ENCODE assay signal across 18 cellular contexts in the genomic region with DNA sequence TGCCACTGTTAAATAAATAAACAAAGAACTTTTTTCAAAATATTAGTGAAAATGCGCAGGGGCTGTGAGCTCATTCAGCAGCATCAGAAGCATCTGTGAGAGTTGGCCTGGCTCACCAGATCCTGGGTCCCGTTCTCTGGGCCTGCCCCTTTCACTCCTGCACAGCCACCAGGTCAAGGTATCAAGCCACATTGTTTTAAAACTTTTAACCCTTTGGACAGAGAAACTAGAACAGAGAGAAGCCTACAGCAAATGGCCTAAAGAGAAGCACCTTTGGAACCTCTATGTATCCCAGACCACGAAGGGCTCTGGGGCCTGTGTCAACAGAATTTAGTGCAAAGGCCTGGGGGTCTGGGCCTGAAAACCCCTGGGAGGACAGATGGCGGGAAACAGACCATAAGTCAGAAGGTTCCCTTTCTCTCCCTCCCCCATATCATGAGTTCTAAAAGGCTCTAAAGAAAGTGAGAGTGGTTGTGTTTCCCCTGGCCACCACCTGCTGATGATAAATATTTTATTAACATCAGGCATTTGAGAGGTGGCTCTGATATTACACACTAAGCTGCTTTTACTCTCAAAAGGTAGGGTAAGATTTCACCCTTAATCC. TPM values are rescaled to one million over a fixed set of nuclear protein-coding genes. Genes with fewer than 3 reads are reported as not detected.
DNase-seq lines count a peak whose midpoint lies in the region; ATAC-seq and TF ChIP-seq lines count a peak whose summit lies in the region.
"Had no signal": no experiment of that assay in that cellular context is flagged by ENCODE, and none has a peak within 500 bp of the region (broad histone marks: within the 10 kb centered on the region; RNA-seq: fewer than 3 reads in every experiment).

No MANE protein-coding gene starts in this region.

- H3K9me3 Mint-ChIP-seq in GM23338, result no peaks in the 10 kb centered on the region
- no peaks in the 10 kb centered on the region for H3K9me3 Mint-ChIP-seq in WTC11
- H3K9me3 Mint-ChIP-seq in nephron progenitor cell, result no peaks in the 10 kb centered on the region
- H3K9me3 Mint-ChIP-seq: stimulated activated naive CD8-positive, alpha-beta T cell treated with anti-CD3 and anti-CD28 coated beads, Interleukin-15, amount 100 ng/mL, for 72 hours; T-helper 2 cell treated with Interferon-gamma antibody and Interleukin-4, amounts not matched to agents 5 μg/mL and 100 μg/mL, for 36 hours had no signal

- H3K9me2 ChIP-seq in GM23338 (ENCODE audit: insufficient read depth), result no peaks in the 10 kb centered on the region

- peaks cover 19% of the 10 kb centered on the region for H4K20me1 ChIP-seq in GM23338 (replicated peaks; ENCODE audit: insufficient read depth)

- H3F3A ChIP-seq in GM23338 (replicated peaks; ENCODE audit: low read depth), result no peaks in the 10 kb centered on the region; the same call in 1 of the 2 replicates

- peaks cover 46% of the 10 kb centered on the region for H3K4me1 ChIP-seq in GM23338 (ENCODE audit: insufficient read depth)

- H3K27ac ChIP-seq in GM23338 (ENCODE audit: low read depth), result peak overlapping the region; percentile 59; the same call in 1 of the 2 replicates
- H3K27ac ChIP-seq: coronary artery, transverse colon had no signal

- TF ChIP-seq CTCF in GM13976 (IDR thresholded peaks at IDR 0.05; ENCODE audit: borderline replicate concordance, control extremely low read depth, extremely low read depth, insufficient read depth, missing control alignments), result no peak
- TF ChIP-seq CTCF in GM23338 (conservative IDR thresholded peaks at IDR 0.05; ENCODE audit: low read depth in 2 of 2), result no peak
- TF ChIP-seq CTCF in WTC11 (IDR thresholded peaks at IDR 0.05), result no peak
- TF ChIP-seq CTCF in nephron progenitor cell (IDR thresholded peaks at IDR 0.05), result no peak

- POLR2A ChIA-PET in WTC11 (lab: Charles Lee), result interaction anchor here (0.5 to 1.4 kb wide), 2 partner anchors 16 to 47 kb away, joined by 3 to 10 read pairs; no protein-coding TSS in a partner anchor

- no peaks in the 10 kb centered on the region for H3K36me3 ChIP-seq in GM23338 (ENCODE audit: insufficient read depth)
- H3K36me3 ChIP-seq: transverse colon had no signal

- H3K27me3 ChIP-seq in GM23338 (ENCODE audit: insufficient read depth), result no peaks in the 10 kb centered on the region
- H3K27me3 ChIP-seq: transverse colon had no signal

- in situ Hi-C loops in GM13976 (cut with MboI; ENCODE audit: low sequenced_read_pairs, unreplicated experiment), result no loop called here

- ATAC-seq in GM23338 (peak; percentile 9; the same call in 1 of the 3 replicates), WTC11 (no peak)

- H3K4me1 Mint-ChIP-seq in GM23338 (peaks cover 41% of the 10 kb centered on the region), WTC11 (peaks cover 41% of the 10 kb centered on the region), nephron progenitor cell (peaks cover 9% of the 10 kb centered on the region)

- DNase-seq in GM13976 (ENCODE audit: low spot score) (peak; percentile 43), GM23338 (ENCODE audit: low spot score) (no peak), WTC11 (ENCODE audit: low spot score) (no peak), nephron progenitor cell (no peak), NOMO-1 (lab: John Stamatoyannopoulos, UW; ENCODE audit: unreplicated experiment in 2 of 2) (no peak), NCI-H2107 (lab: John Stamatoyannopoulos, UW) (no peak), HCEC 1CT (no peak)
- DNase-seq: activated CD4-positive, alpha-beta T cell treated with anti-CD3 and anti-CD28 coated beads, Interleukin-2, amount 50 U/mL, for 4 hours; activated gamma-delta T cell treated with Interleukin-2 at 50 U/mL for 16 hours; DMS79; KG1; NCI-H1092 treated with DMSO at 0.1 percent for 48 hours; NCI-H526; stimulated activated CD4-positive, alpha-beta T cell treated with anti-CD3 and anti-CD28 coated beads, Interleukin-4, amount 100 ng/mL, for 4 hours; stimulated activated naive CD8-positive, alpha-beta T cell treated with anti-CD3 and anti-CD28 coated beads, Interleukin-15, amount 100 ng/mL, for 72 hours; transverse colon had no signal

- no peak overlapping the region for H3K4me3 Mint-ChIP-seq in GM23338
- H3K4me3 Mint-ChIP-seq in WTC11, result no peak overlapping the region
- no peak overlapping the region for H3K4me3 Mint-ChIP-seq in nephron progenitor cell
- H3K4me3 Mint-ChIP-seq: stimulated activated naive CD8-positive, alpha-beta T cell treated with anti-CD3 and anti-CD28 coated beads, Interleukin-15, amount 100 ng/mL, for 72 hours; T-helper 2 cell treated with Interferon-gamma antibody and Interleukin-4, amounts not matched to agents 5 μg/mL and 100 μg/mL, for 36 hours had no signal

- no peak overlapping the region for H2AFZ ChIP-seq in GM23338

- H3K4me2 ChIP-seq in GM23338, result peak overlapping the region; percentile 46; the same call in 1 of the 2 replicates

- H3K27ac Mint-ChIP-seq in GM23338, result 0 out of 2 replicates have a peak overlapping the region, but pooled peaks have one; percentile 29
- 0 out of 2 replicates have a peak overlapping the region, but pooled peaks have one; percentile 17 for H3K27ac Mint-ChIP-seq in WTC11
- H3K27ac Mint-ChIP-seq in nephron progenitor cell, result peak overlapping the region; percentile 88

- no peak overlapping the region for H3K4me3 ChIP-seq in GM23338
- H3K4me3 ChIP-seq: coronary artery, transverse colon had no signal

- CTCF ChIA-PET in WTC11 (lab: Charles Lee), result interaction anchor here (0.9 to 1.7 kb wide), 3 partner anchors 11 to 51 kb away, joined by 3 to 5 read pairs (median 4); no protein-coding TSS in a partner anchor

- H3K79me2 ChIP-seq in GM23338 (replicated peaks; ENCODE audit: insufficient read depth), result peaks cover 91% of the 10 kb centered on the region

- H3K36me3 Mint-ChIP-seq in GM23338 (ENCODE audit: low read depth) (peaks cover 3% of the 10 kb centered on the region; the same call in 2 of the 3 replicates), WTC11 (peaks cover 2% of the 10 kb centered on the region; the same call in 1 of the 2 replicates), nephron progenitor cell (ENCODE audit: low read depth) (peaks cover 5% of the 10 kb centered on the region)

- peaks cover 11% of the 10 kb centered on the region for H3K27me3 Mint-ChIP-seq in GM23338 (ENCODE audit: insufficient read depth, low read depth, poor library complexity)
- H3K27me3 Mint-ChIP-seq in WTC11 (ENCODE audit: low read depth), result no peaks in the 10 kb centered on the region
- no peaks in the 10 kb centered on the region for H3K27me3 Mint-ChIP-seq in nephron progenitor cell (ENCODE audit: low read depth, poor library complexity)
- H3K27me3 Mint-ChIP-seq: stimulated activated naive CD8-positive, alpha-beta T cell treated with anti-CD3 and anti-CD28 coated beads, Interleukin-15, amount 100 ng/mL, for 72 hours had no signal

TF ChIP-seq in GM23338, 12 proteins besides CTCF, POLR2A, EP300 and RAD21:
- TF ChIP-seq STAT1 (IDR thresholded peaks at IDR 0.05; ENCODE audit: unreplicated experiment), result no peak
- TF ChIP-seq EZH2phosphoT487 (IDR thresholded peaks at IDR 0.05; ENCODE audit: unreplicated experiment), result no peak

TF ChIP-seq in WTC11, 78 proteins besides CTCF, POLR2A, EP300 and RAD21 (continues in another document):
- TF ChIP-seq, protein P1, sequence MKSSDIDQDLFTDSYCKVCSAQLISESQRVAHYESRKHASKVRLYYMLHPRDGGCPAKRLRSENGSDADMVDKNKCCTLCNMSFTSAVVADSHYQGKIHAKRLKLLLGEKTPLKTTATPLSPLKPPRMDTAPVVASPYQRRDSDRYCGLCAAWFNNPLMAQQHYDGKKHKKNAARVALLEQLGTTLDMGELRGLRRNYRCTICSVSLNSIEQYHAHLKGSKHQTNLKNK (CRISPR knock-in tag; IDR thresholded peaks at IDR 0.05), result no peak
- TF ChIP-seq, protein P2, sequence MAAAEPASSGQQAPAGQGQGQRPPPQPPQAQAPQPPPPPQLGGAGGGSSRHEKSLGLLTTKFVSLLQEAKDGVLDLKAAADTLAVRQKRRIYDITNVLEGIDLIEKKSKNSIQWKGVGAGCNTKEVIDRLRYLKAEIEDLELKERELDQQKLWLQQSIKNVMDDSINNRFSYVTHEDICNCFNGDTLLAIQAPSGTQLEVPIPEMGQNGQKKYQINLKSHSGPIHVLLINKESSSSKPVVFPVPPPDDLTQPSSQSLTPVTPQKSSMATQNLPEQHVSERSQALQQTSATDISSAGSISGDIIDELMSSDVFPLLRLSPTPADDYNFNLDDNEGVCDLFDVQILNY (CRISPR knock-in tag; IDR thresholded peaks at IDR 0.05), result no peak
- TF ChIP-seq, protein P3, sequence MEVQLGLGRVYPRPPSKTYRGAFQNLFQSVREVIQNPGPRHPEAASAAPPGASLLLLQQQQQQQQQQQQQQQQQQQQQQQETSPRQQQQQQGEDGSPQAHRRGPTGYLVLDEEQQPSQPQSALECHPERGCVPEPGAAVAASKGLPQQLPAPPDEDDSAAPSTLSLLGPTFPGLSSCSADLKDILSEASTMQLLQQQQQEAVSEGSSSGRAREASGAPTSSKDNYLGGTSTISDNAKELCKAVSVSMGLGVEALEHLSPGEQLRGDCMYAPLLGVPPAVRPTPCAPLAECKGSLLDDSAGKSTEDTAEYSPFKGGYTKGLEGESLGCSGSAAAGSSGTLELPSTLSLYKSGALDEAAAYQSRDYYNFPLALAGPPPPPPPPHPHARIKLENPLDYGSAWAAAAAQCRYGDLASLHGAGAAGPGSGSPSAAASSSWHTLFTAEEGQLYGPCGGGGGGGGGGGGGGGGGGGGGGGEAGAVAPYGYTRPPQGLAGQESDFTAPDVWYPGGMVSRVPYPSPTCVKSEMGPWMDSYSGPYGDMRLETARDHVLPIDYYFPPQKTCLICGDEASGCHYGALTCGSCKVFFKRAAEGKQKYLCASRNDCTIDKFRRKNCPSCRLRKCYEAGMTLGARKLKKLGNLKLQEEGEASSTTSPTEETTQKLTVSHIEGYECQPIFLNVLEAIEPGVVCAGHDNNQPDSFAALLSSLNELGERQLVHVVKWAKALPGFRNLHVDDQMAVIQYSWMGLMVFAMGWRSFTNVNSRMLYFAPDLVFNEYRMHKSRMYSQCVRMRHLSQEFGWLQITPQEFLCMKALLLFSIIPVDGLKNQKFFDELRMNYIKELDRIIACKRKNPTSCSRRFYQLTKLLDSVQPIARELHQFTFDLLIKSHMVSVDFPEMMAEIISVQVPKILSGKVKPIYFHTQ (CRISPR knock-in tag; IDR thresholded peaks at IDR 0.05), result no peak
- no peak for TF ChIP-seq NFATC4 (CRISPR knock-in tag; IDR thresholded peaks at IDR 0.05)
- no peak for TF ChIP-seq ZNF232 (CRISPR knock-in tag; IDR thresholded peaks at IDR 0.05)

RNA-seq across cellular contexts. Expression of a gene that starts 11.6 kb away (rescaled TPM):
- total RNA-seq in GM23338 (2014; rRNA removed; shearing (Covaris generic)), result 25.3 and 25.8 TPM in 2 replicates
- 19.4 and 21.6 TPM in 2 replicates for polyA plus RNA-seq in GM23338 (2016; fragmentation: Nextera tagmentation; extraction: Ambion mirVana)
- 22.4 to 23.8 TPM (median 23.0 TPM) in 3 replicates for total RNA-seq in WTC11 (2021)

Comparison
In these comparisons a context has a peak if more than half of its experiments do, and no peak if none do; other contexts are left out.
1. H3K27ac Mint-ChIP-seq: peak in every context shown above with its lines; median percentile 88 in nephron progenitor cell; 29 in GM23338; 17 in WTC11.